Comparison of ENCODE assay signal across 35 cellular contexts in the genomic region with DNA sequence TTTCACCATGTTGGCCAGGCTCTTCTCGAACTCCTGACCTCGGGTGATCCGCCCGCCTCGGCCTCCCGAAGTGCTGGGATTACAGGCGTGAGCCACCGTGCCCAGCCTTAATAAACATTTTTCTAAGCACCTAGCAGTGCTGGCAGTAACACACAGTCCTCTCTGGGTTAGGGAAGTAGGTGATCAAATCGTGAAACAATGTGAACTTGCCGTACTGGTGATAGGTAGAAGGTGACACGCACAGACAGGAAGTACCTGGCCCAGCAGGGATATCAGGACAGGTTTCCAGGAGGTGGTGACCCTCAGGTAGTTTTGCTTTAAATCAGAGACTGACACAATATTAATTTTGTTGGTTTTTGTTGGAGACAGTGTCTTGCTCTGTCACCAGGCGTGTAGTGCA. TPM values are rescaled to one million over a fixed set of nuclear protein-coding genes. Genes with fewer than 3 reads are reported as not detected.
"Had no signal": no experiment of that assay in that cellular context is flagged by ENCODE, and none has a peak within 500 bp of the region (broad histone marks: within the 10 kb centered on the region; RNA-seq: fewer than 3 reads in every experiment).

No MANE protein-coding gene starts in this region.

- H3K4me1 ChIP-seq: SJCRH30 had no signal

- H3K27ac ChIP-seq: ascending aorta, cardiac muscle cell, KMS-11, SJCRH30, SK-N-MC had no signal

- DNase-seq: activated CD4-positive, alpha-beta T cell treated with anti-CD3 and anti-CD28 coated beads, Interleukin-2, amount 10 ng/mL, durations not matched to agents 24 days and 14 days; activated CD4-positive, alpha-beta T cell treated with anti-CD3 and anti-CD28 coated beads, Interleukin-2, amount 50 U/mL, for 4 hours; activated gamma-delta T cell; activated naive CD4-positive, alpha-beta T cell treated with Interleukin-2 at 50 U/mL for 16 hours; activated naive CD8-positive, alpha-beta T cell treated with anti-CD3 and anti-CD28 coated beads, Interleukin-2, amount 10 ng/mL, durations not matched to agents 7 days and 5 days; activated T-cell treated with anti-CD3 and anti-CD28 coated beads, Interleukin-2, amount 50 U/mL, for 1 hour; activated T-cell treated with anti-CD3 and anti-CD28 coated beads, Interleukin-2, amount 50 U/mL, for 72 hours; amygdala; MM.1S; MV-4-11; NCI-H1092; NCI-H146; NCI-H187; NCI-H2029 treated with DMSO at 0.1 percent for 48 hours; NCI-H2107; NCI-H2171; NCI-H510A; NCI-H526; NCI-H748 treated with DMSO at 0.1 percent for 48 hours; NK-92 treated with Interleukin-12 subunit alpha and Interleukin-12 subunit beta, amount 100 ng/mL, for 24 hours; PC-3; Right ventricle myocardium superior; SJCRH30; T1000 had no signal

- H3K4me3 Mint-ChIP-seq: activated CD4-positive, alpha-beta T cell treated with anti-CD3 and anti-CD28 coated beads, Interleukin-2, amount 10 ng/mL, durations not matched to agents 24 days and 14 days; activated CD8-positive, alpha-beta T cell treated with anti-CD3 and anti-CD28 coated beads for 36 hours; activated naive CD4-positive, alpha-beta T cell treated with anti-CD3 and anti-CD28 coated beads, Interleukin-2, amount 50 U/mL, for 24 hours; activated naive CD8-positive, alpha-beta T cell treated with anti-CD3 and anti-CD28 coated beads, Interleukin-2, amount 10 ng/mL, durations not matched to agents 7 days and 5 days; activated T-cell treated with anti-CD3 and anti-CD28 coated beads, Interleukin-2, amount 50 U/mL, for 72 hours; activated T-helper 17 cell treated with anti-CD3 and anti-CD28 coated beads, Interleukin-2, amount 50 U/mL, for 72 hours had no signal

- H3K36me3 ChIP-seq: SJCRH30 had no signal

- H3K4me2 ChIP-seq: KMS-11 had no signal

- H3K27ac Mint-ChIP-seq: activated CD4-positive, alpha-beta T cell treated with anti-CD3 and anti-CD28 coated beads, Interleukin-2, amount 10 ng/mL, durations not matched to agents 24 days and 14 days; activated naive CD4-positive, alpha-beta T cell treated with anti-CD3 and anti-CD28 coated beads, Interleukin-2, amount 50 U/mL, for 24 hours; activated naive CD8-positive, alpha-beta T cell treated with anti-CD3 and anti-CD28 coated beads, Interleukin-2, amount 10 ng/mL, durations not matched to agents 7 days and 5 days; activated T-cell treated with anti-CD3 and anti-CD28 coated beads, Interleukin-2, amount 50 U/mL, for 72 hours; activated T-helper 17 cell treated with anti-CD3 and anti-CD28 coated beads, Interleukin-2, amount 50 U/mL, for 72 hours had no signal

- H3K9me3 ChIP-seq: ascending aorta, SJCRH30 had no signal

- H3K27me3 Mint-ChIP-seq: activated CD4-positive, alpha-beta T cell treated with anti-CD3 and anti-CD28 coated beads, Interleukin-2, amount 10 ng/mL, durations not matched to agents 24 days and 14 days; activated CD8-positive, alpha-beta T cell treated with anti-CD3 and anti-CD28 coated beads for 36 hours; activated naive CD4-positive, alpha-beta T cell treated with anti-CD3 and anti-CD28 coated beads, Interleukin-2, amount 50 U/mL, for 24 hours; activated naive CD8-positive, alpha-beta T cell treated with anti-CD3 and anti-CD28 coated beads, Interleukin-2, amount 10 ng/mL, durations not matched to agents 7 days and 5 days; activated T-helper 17 cell treated with anti-CD3 and anti-CD28 coated beads, Interleukin-2, amount 50 U/mL, for 72 hours had no signal

- H3K27me3 ChIP-seq: ascending aorta, cardiac muscle cell, SJCRH30 had no signal

- ATAC-seq: activated CD8-positive, alpha-beta T cell treated with anti-CD3 and anti-CD28 coated beads for 36 hours; activated T-cell treated with anti-CD3 and anti-CD28 coated beads, Interleukin-2, amount 50 U/mL, for 72 hours; activated T-helper 17 cell treated with anti-CD3 and anti-CD28 coated beads, Interleukin-2, amount 50 U/mL, for 72 hours; PC-3 had no signal

- H3K9me3 Mint-ChIP-seq: activated CD4-positive, alpha-beta T cell treated with anti-CD3 and anti-CD28 coated beads, Interleukin-2, amount 10 ng/mL, durations not matched to agents 24 days and 14 days; activated CD8-positive, alpha-beta T cell treated with anti-CD3 and anti-CD28 coated beads for 36 hours; activated naive CD4-positive, alpha-beta T cell treated with anti-CD3 and anti-CD28 coated beads, Interleukin-2, amount 50 U/mL, for 24 hours; activated naive CD8-positive, alpha-beta T cell treated with anti-CD3 and anti-CD28 coated beads, Interleukin-2, amount 10 ng/mL, durations not matched to agents 7 days and 5 days; activated T-cell treated with anti-CD3 and anti-CD28 coated beads, Interleukin-2, amount 50 U/mL, for 72 hours; activated T-helper 17 cell treated with anti-CD3 and anti-CD28 coated beads, Interleukin-2, amount 50 U/mL, for 72 hours had no signal

- H3K4me3 ChIP-seq: ascending aorta, cardiac muscle cell, SJCRH30, SK-N-MC had no signal

- H3K9ac ChIP-seq: KMS-11 had no signal

RNA-seq across cellular contexts. Expression of gene GLTPD2, which starts 22.7 kb away (rescaled TPM):
- total RNA-seq: activated CD4-positive, alpha-beta T cell treated with anti-CD3 and anti-CD28 coated beads, Interleukin-2, amount 10 ng/mL, durations not matched to agents 24 days and 14 days; activated CD8-positive, alpha-beta memory T cell treated with anti-CD3 and anti-CD28 coated beads for 36 hours; activated CD8-positive, alpha-beta T cell treated with anti-CD3 and anti-CD28 coated beads for 36 hours; activated naive CD8-positive, alpha-beta T cell treated with anti-CD3 and anti-CD28 coated beads, Interleukin-2, amount 10 ng/mL, durations not matched to agents 7 days and 5 days; activated T-cell treated with anti-CD3 and anti-CD28 coated beads, Interleukin-2, amount 50 U/mL, for 72 hours; activated T-helper 17 cell treated with anti-CD3 and anti-CD28 coated beads, Interleukin-2, amount 50 U/mL, for 72 hours; ascending aorta; cardiac muscle cell; LHCN-M2; PC-3; Right ventricle myocardium superior; SJCRH30; T-helper 1 cell treated with Interleukin-12 subunit alpha and Interleukin-12 subunit beta and Interleukin-4 antibody, amounts not matched to agents 30 ng/mL and 1 ng/mL, for 36 hours; T-helper 2 cell treated with Interferon-gamma antibody and Interleukin-4, amounts not matched to agents 100 ng/mL and 5 ng/mL, for 36 hours had no signal
